In genomic region chr5:60916646-60917045, GRCh38 we compare ENCODE assay signal across 17 cellular contexts.
"Had no signal": no experiment of that assay in that cellular context is flagged by ENCODE, and none has a peak within 500 bp of the region (broad histone marks: within the 10 kb centered on the region; RNA-seq: fewer than 3 reads in every experiment).

No MANE protein-coding gene starts in this region.

- H3K4me1 Mint-ChIP-seq: neural crest cell; stimulated activated naive CD8-positive, alpha-beta T cell treated with anti-CD3 and anti-CD28 coated beads, Interleukin-15, amount 100 ng/mL, for 72 hours had no signal

- H3K9me3 Mint-ChIP-seq: activated T-helper 2 cell treated with anti-CD3 and anti-CD28 coated beads, Interferon-gamma antibody, Interleukin-2, Interleukin-4, amounts not matched to agents 10 μg/mL and 5 μg/mL and 100 μg/mL, durations not matched to agents 14 hours and 24 hours and 36 hours; type B pancreatic cell had no signal

- H3K4me3 ChIP-seq: coronary artery, esophagus muscularis mucosa, gastroesophageal sphincter, heart right ventricle, spleen had no signal

- H3K27me3 ChIP-seq: esophagus muscularis mucosa, gastroesophageal sphincter, heart right ventricle, spleen had no signal

- H3K9me3 ChIP-seq: esophagus muscularis mucosa, gastroesophageal sphincter, heart right ventricle, spleen had no signal

- H3K27ac ChIP-seq: coronary artery, esophagus muscularis mucosa, gastroesophageal sphincter, heart right ventricle, spleen had no signal

- H3K4me3 Mint-ChIP-seq: activated naive CD4-positive, alpha-beta T cell treated with anti-CD3 and anti-CD28 coated beads for 36 hours; neural crest cell; stimulated activated naive CD8-positive, alpha-beta T cell treated with anti-CD3 and anti-CD28 coated beads, Interleukin-15, amount 100 ng/mL, for 72 hours; type B pancreatic cell had no signal

- H3K27ac Mint-ChIP-seq: activated naive CD4-positive, alpha-beta T cell treated with anti-CD3 and anti-CD28 coated beads for 36 hours; activated T-helper 2 cell treated with anti-CD3 and anti-CD28 coated beads, Interferon-gamma antibody, Interleukin-2, Interleukin-4, amounts not matched to agents 10 μg/mL and 5 μg/mL and 100 μg/mL, durations not matched to agents 14 hours and 24 hours and 36 hours; stimulated activated naive CD8-positive, alpha-beta T cell treated with anti-CD3 and anti-CD28 coated beads, Interleukin-15, amount 100 ng/mL, for 72 hours; type B pancreatic cell had no signal

- H3K27me3 Mint-ChIP-seq: stimulated activated naive CD8-positive, alpha-beta T cell treated with anti-CD3 and anti-CD28 coated beads, Interleukin-15, amount 100 ng/mL, for 72 hours; type B pancreatic cell had no signal

- DNase-seq: activated CD4-positive, alpha-beta T cell treated with anti-CD3 and anti-CD28 coated beads, Interleukin-2, amount 50 U/mL, for 4 hours; activated CD4-positive, CD25-positive, alpha-beta regulatory T cell treated with anti-CD3 and anti-CD28 coated beads, Interleukin-2, amount 50 U/mL, for 72 hours; activated naive CD4-positive, alpha-beta T cell treated with anti-CD3 and anti-CD28 coated beads for 36 hours; heart right ventricle; spleen; stimulated activated CD4-positive, alpha-beta T cell treated with anti-CD3 and anti-CD28 coated beads, Interleukin-1b, Interleukin-23, amount 100 ng/mL, for 48 hours; stimulated activated naive CD8-positive, alpha-beta T cell treated with anti-CD3 and anti-CD28 coated beads, Interleukin-15, amount 100 ng/mL, for 72 hours; T-helper 1 cell; T1000 had no signal

- ATAC-seq: gastroesophageal sphincter; heart right ventricle; left lobe of liver; sciatic nerve; stimulated activated naive CD8-positive, alpha-beta T cell treated with anti-CD3 and anti-CD28 coated beads, Interleukin-15, amount 100 ng/mL, for 72 hours had no signal
